ENCODE assay signal across 19 cellular contexts in genomic region chr5:159450417-159450816, GRCh38.
"Had no signal": no experiment of that assay in that cellular context is flagged by ENCODE, and none has a peak within 500 bp of the region (broad histone marks: within the 10 kb centered on the region; RNA-seq: fewer than 3 reads in every experiment).

No MANE protein-coding gene starts in this region.

- H3K36me3 Mint-ChIP-seq: activated naive CD8-positive, alpha-beta T cell; stimulated activated effector memory CD8-positive, alpha-beta T cell treated with anti-CD3 and anti-CD28 coated beads, Interleukin-12 subunit alpha, Interleukin-12 subunit beta, amount 100 ng/mL, for 72 hours had no signal

- H3K27ac Mint-ChIP-seq: activated CD8-positive, alpha-beta T cell treated with anti-CD3 and anti-CD28 coated beads, Interleukin-2, amount 10 ng/mL, durations not matched to agents 7 days and 5 days; activated naive CD8-positive, alpha-beta T cell; activated T-cell treated with anti-CD3 and anti-CD28 coated beads, Interleukin-2, amount 50 U/mL, for 24 hours; activated T-helper 2 cell treated with anti-CD3 and anti-CD28 coated beads, Interferon-gamma antibody, Interleukin-2, Interleukin-4, amounts not matched to agents 10 μg/mL and 5 μg/mL and 100 μg/mL, durations not matched to agents 14 hours and 24 hours and 36 hours; memory B cell; nephron progenitor cell; stimulated activated effector memory CD8-positive, alpha-beta T cell treated with anti-CD3 and anti-CD28 coated beads, Interleukin-12 subunit alpha, Interleukin-12 subunit beta, amount 100 ng/mL, for 72 hours; stimulated activated naive CD8-positive, alpha-beta T cell treated with anti-CD3 and anti-CD28 coated beads, Interleukin-15, amount 100 ng/mL, for 72 hours had no signal

- H3K27me3 Mint-ChIP-seq: memory B cell had no signal

- H3K4me1 ChIP-seq: parathyroid adenoma, tibial nerve had no signal

- H3K36me3 ChIP-seq: tibial nerve had no signal

- H2AFZ ChIP-seq: parathyroid adenoma had no signal

- H3K9ac ChIP-seq: parathyroid adenoma had no signal

- ATAC-seq: activated CD8-positive, alpha-beta T cell treated with anti-CD3 and anti-CD28 coated beads, Interleukin-2, amount 10 ng/mL, durations not matched to agents 7 days and 5 days; stimulated activated naive CD8-positive, alpha-beta T cell treated with anti-CD3 and anti-CD28 coated beads, Interleukin-15, amount 100 ng/mL, for 72 hours had no signal

- H3K4me1 Mint-ChIP-seq: nephron progenitor cell had no signal

- H3K79me2 ChIP-seq: parathyroid adenoma had no signal

- H3K27ac ChIP-seq: foreskin keratinocyte, parathyroid adenoma had no signal

- DNase-seq: activated CD4-positive, alpha-beta T cell treated with anti-CD3 and anti-CD28 coated beads, Interleukin-2, amount 50 U/mL, for 1 hour; activated CD4-positive, CD25-positive, alpha-beta regulatory T cell treated with anti-CD3 and anti-CD28 coated beads, Interleukin-2, amount 50 U/mL, for 72 hours; activated CD8-positive, alpha-beta T cell treated with anti-CD3 and anti-CD28 coated beads, Interleukin-2, amount 10 ng/mL, durations not matched to agents 7 days and 5 days; activated naive CD4-positive, alpha-beta T cell; activated T-cell treated with anti-CD3 and anti-CD28 coated beads, Interleukin-2, amount 50 U/mL, for 24 hours; dermis blood vessel endothelial cell; effector CD8-positive, alpha-beta T cell; mucosa of descending colon; nephron progenitor cell; small intestine; stimulated activated CD4-positive, alpha-beta T cell treated with anti-CD3 and anti-CD28 coated beads, Interleukin-2, amount 100 ng/mL, for 24 hours; stimulated activated naive CD8-positive, alpha-beta T cell treated with anti-CD3 and anti-CD28 coated beads, Interleukin-15, amount 100 ng/mL, for 72 hours had no signal

- H3K9me3 Mint-ChIP-seq: activated T-cell treated with anti-CD3 and anti-CD28 coated beads, Interleukin-2, amount 50 U/mL, for 24 hours; activated T-helper 2 cell treated with anti-CD3 and anti-CD28 coated beads, Interferon-gamma antibody, Interleukin-2, Interleukin-4, amounts not matched to agents 10 μg/mL and 5 μg/mL and 100 μg/mL, durations not matched to agents 14 hours and 24 hours and 36 hours; memory B cell; nephron progenitor cell; stimulated activated effector memory CD8-positive, alpha-beta T cell treated with anti-CD3 and anti-CD28 coated beads, Interleukin-12 subunit alpha, Interleukin-12 subunit beta, amount 100 ng/mL, for 72 hours; stimulated activated naive CD8-positive, alpha-beta T cell treated with anti-CD3 and anti-CD28 coated beads, Interleukin-15, amount 100 ng/mL, for 72 hours had no signal

- H3K4me3 Mint-ChIP-seq: activated CD8-positive, alpha-beta T cell treated with anti-CD3 and anti-CD28 coated beads, Interleukin-2, amount 10 ng/mL, durations not matched to agents 7 days and 5 days; activated naive CD8-positive, alpha-beta T cell; activated T-cell treated with anti-CD3 and anti-CD28 coated beads, Interleukin-2, amount 50 U/mL, for 24 hours; memory B cell; nephron progenitor cell; stimulated activated effector memory CD8-positive, alpha-beta T cell treated with anti-CD3 and anti-CD28 coated beads, Interleukin-12 subunit alpha, Interleukin-12 subunit beta, amount 100 ng/mL, for 72 hours; stimulated activated naive CD8-positive, alpha-beta T cell treated with anti-CD3 and anti-CD28 coated beads, Interleukin-15, amount 100 ng/mL, for 72 hours had no signal

- H3K9me3 ChIP-seq: mucosa of descending colon, tibial nerve had no signal

- H3K27me3 ChIP-seq: tibial nerve had no signal

- H3K4me3 ChIP-seq: mucosa of descending colon, tibial nerve had no signal
